In the genomic region with DNA sequence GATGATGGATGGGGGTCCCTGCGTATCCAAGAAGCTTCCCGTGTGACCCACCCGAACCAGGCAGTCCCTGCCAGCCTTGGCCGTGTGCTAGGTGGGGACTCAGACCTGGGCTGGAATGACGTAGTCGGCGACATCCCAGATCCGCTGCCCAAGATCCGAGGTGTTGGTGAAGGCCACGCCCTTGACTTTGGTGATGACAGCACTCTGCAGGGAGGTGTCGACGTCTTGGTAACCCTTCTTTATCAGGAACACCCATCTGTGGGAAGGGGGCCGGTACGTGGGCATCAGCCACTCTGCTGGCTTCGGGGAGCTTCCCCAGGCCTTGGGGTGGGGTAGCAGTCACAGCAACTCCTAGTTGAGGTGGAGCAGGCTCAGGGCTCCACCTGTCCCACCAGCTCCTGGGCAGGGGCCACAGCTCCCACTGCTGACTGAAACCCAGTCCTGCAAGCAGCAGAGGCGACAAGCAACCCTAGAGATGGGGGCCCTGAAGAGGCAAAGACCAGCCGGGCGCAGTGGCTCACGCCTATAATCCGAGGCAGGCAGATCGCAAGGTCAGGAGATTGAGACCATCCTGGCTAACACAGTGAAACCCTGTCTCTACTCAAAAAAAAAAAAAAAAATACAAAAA, we compare ENCODE assay signal across 20 cellular contexts. TPM values are rescaled to one million over a fixed set of nuclear protein-coding genes. Genes with fewer than 3 reads are reported as not detected.
DNase-seq lines count a peak whose midpoint lies in the region; ATAC-seq and TF ChIP-seq lines count a peak whose summit lies in the region.
"Had no signal": no experiment of that assay in that cellular context is flagged by ENCODE, and none has a peak within 500 bp of the region (broad histone marks: within the 10 kb centered on the region; RNA-seq: fewer than 3 reads in every experiment).

No MANE protein-coding gene starts in this region.

- no peaks in the 10 kb centered on the region for H3F3A ChIP-seq in smooth muscle cell (ENCODE audit: low read depth)

- no peaks in the 10 kb centered on the region for H3K27me3 Mint-ChIP-seq in T-helper 1 cell treated with Interleukin-12 subunit alpha and Interleukin-12 subunit beta and Interleukin-4 antibody, amounts not matched to agents 30 μg/mL and 1 μg/mL, for 36 hours (ENCODE audit: low read depth)
- no peaks in the 10 kb centered on the region for H3K27me3 Mint-ChIP-seq in stimulated activated naive B cell treated with anti-CD40 and anti-IgM and Interleukin-4, amounts not matched to agents 10 μg/mL and 1 μg/mL and 100 μg/mL, for 72 hours
- H3K27me3 Mint-ChIP-seq: activated T-helper 17 cell treated with anti-CD3 and anti-CD28 coated beads, Interleukin-2, amount 50 U/mL, for 72 hours; effector memory CD8-positive, alpha-beta T cell had no signal

- H3K9me3 Mint-ChIP-seq in T-helper 1 cell treated with Interleukin-12 subunit alpha and Interleukin-12 subunit beta and Interleukin-4 antibody, amounts not matched to agents 30 μg/mL and 1 μg/mL, for 36 hours, result no peaks in the 10 kb centered on the region
- no peaks in the 10 kb centered on the region for H3K9me3 Mint-ChIP-seq in stimulated activated naive B cell treated with anti-CD40 and anti-IgM and Interleukin-4, amounts not matched to agents 10 μg/mL and 1 μg/mL and 100 μg/mL, for 72 hours
- H3K9me3 Mint-ChIP-seq: activated T-helper 17 cell treated with anti-CD3 and anti-CD28 coated beads, Interleukin-2, amount 50 U/mL, for 72 hours; effector memory CD8-positive, alpha-beta T cell; nephron had no signal

- DNase-seq in T-helper 1 cell, result no peak
- no peak for DNase-seq in choroid plexus epithelial cell (ENCODE audit: low read depth)
- DNase-seq in stimulated activated naive B cell treated with anti-CD40 and anti-IgM and Interleukin-4, amounts not matched to agents 10 μg/mL and 1 μg/mL and 100 μg/mL, for 72 hours, result no peak
- no peak for DNase-seq in smooth muscle cell (lab: John Stamatoyannopoulos, UW; ENCODE audit: unreplicated experiment)
- DNase-seq: C1 segment of cervical spinal cord; cerebellar nuclear complex; DMS 273 treated with DMSO at 0.1 percent for 48 hours; effector memory CD8-positive, alpha-beta T cell; KBM-7; NCI-H1417; NCI-H2227 treated with DMSO at 0.1 percent for 48 hours; psoas muscle; thyroid gland had no signal

- H3K4me2 ChIP-seq in smooth muscle cell, result no peak overlapping the region

- H3K36me3 ChIP-seq in KOPT-K1 (ENCODE audit: insufficient read depth, low read length) (peaks cover 40% of the 10 kb centered on the region), smooth muscle cell (ENCODE audit: low read depth) (no peaks in the 10 kb centered on the region)
- H3K36me3 ChIP-seq: heart left ventricle, thyroid gland had no signal

- H3K9me3 ChIP-seq in KOPT-K1 (ENCODE audit: insufficient read depth, low read length, poor library complexity, severe bottlenecking) (no peaks in the 10 kb centered on the region), smooth muscle cell (replicated peaks; ENCODE audit: low read depth) (no peaks in the 10 kb centered on the region)
- H3K9me3 ChIP-seq: heart left ventricle, psoas muscle, thyroid gland had no signal

- no peak overlapping the region for H2AFZ ChIP-seq in smooth muscle cell (ENCODE audit: low read depth)

- peak overlapping the region; percentile 40 for H3K4me3 Mint-ChIP-seq in T-helper 1 cell treated with Interleukin-12 subunit alpha and Interleukin-12 subunit beta and Interleukin-4 antibody, amounts not matched to agents 30 μg/mL and 1 μg/mL, for 36 hours
- H3K4me3 Mint-ChIP-seq in stimulated activated naive B cell treated with anti-CD40 and anti-IgM and Interleukin-4, amounts not matched to agents 10 μg/mL and 1 μg/mL and 100 μg/mL, for 72 hours, result peak overlapping the region; percentile 33 to 77
- H3K4me3 Mint-ChIP-seq: activated T-helper 17 cell treated with anti-CD3 and anti-CD28 coated beads, Interleukin-2, amount 50 U/mL, for 72 hours; effector memory CD8-positive, alpha-beta T cell; nephron had no signal

- H4K20me1 ChIP-seq in smooth muscle cell (ENCODE audit: low read depth), result no peaks in the 10 kb centered on the region

- peak overlapping the region; percentile 20 for H3K27ac ChIP-seq in KOPT-K1 (ENCODE audit: low read depth, low read length, poor library complexity, severe bottlenecking)
- no peak overlapping the region for H3K27ac ChIP-seq in smooth muscle cell (ENCODE audit: low read depth)
- H3K27ac ChIP-seq: heart left ventricle, thyroid gland had no signal

- H3K27me3 ChIP-seq in smooth muscle cell (ENCODE audit: low read depth), result peaks cover 39% of the 10 kb centered on the region

- peaks cover 38% of the 10 kb centered on the region for H3K36me3 Mint-ChIP-seq in T-helper 1 cell treated with Interleukin-12 subunit alpha and Interleukin-12 subunit beta and Interleukin-4 antibody, amounts not matched to agents 30 μg/mL and 1 μg/mL, for 36 hours (ENCODE audit: low read depth)
- peaks cover 24 to 35% of the 10 kb centered on the region in 2 donors for H3K36me3 Mint-ChIP-seq in stimulated activated naive B cell treated with anti-CD40 and anti-IgM and Interleukin-4, amounts not matched to agents 10 μg/mL and 1 μg/mL and 100 μg/mL, for 72 hours

- peaks cover 35% of the 10 kb centered on the region for H3K4me1 Mint-ChIP-seq in T-helper 1 cell treated with Interleukin-12 subunit alpha and Interleukin-12 subunit beta and Interleukin-4 antibody, amounts not matched to agents 30 μg/mL and 1 μg/mL, for 36 hours (ENCODE audit: low read depth)
- peaks cover 44 to 85% of the 10 kb centered on the region in 2 donors for H3K4me1 Mint-ChIP-seq in stimulated activated naive B cell treated with anti-CD40 and anti-IgM and Interleukin-4, amounts not matched to agents 10 μg/mL and 1 μg/mL and 100 μg/mL, for 72 hours

- H3K9ac ChIP-seq in smooth muscle cell (ENCODE audit: low read depth), result no peak overlapping the region

- no peaks in the 10 kb centered on the region for H3K4me1 ChIP-seq in smooth muscle cell (ENCODE audit: low read depth)

- no peak for ATAC-seq in stimulated activated naive B cell treated with anti-CD40 and anti-IgM and Interleukin-4, amounts not matched to agents 10 μg/mL and 1 μg/mL and 100 μg/mL, for 72 hours (replicated peaks)
- ATAC-seq in HG03439 (IDR thresholded peaks at IDR 0.05; ENCODE audit: unreplicated experiment) (no peak), HG02885 (IDR thresholded peaks at IDR 0.05; ENCODE audit: poor library complexity, unreplicated experiment) (no peak)
- ATAC-seq: activated T-helper 17 cell treated with anti-CD3 and anti-CD28 coated beads, Interleukin-2, amount 50 U/mL, for 72 hours; effector memory CD8-positive, alpha-beta T cell; heart left ventricle; psoas muscle had no signal

- peak overlapping the region; percentile 72 for H3K27ac Mint-ChIP-seq in T-helper 1 cell treated with Interleukin-12 subunit alpha and Interleukin-12 subunit beta and Interleukin-4 antibody, amounts not matched to agents 30 μg/mL and 1 μg/mL, for 36 hours
- peak overlapping the region; percentile 79 for H3K27ac Mint-ChIP-seq in stimulated activated naive B cell treated with anti-CD40 and anti-IgM and Interleukin-4, amounts not matched to agents 10 μg/mL and 1 μg/mL and 100 μg/mL, for 72 hours
- H3K27ac Mint-ChIP-seq: activated T-helper 17 cell treated with anti-CD3 and anti-CD28 coated beads, Interleukin-2, amount 50 U/mL, for 72 hours; nephron had no signal

- peak; percentile 26 for TF ChIP-seq CTCF in choroid plexus epithelial cell (conservative IDR thresholded peaks at IDR 0.05; ENCODE audit: low read depth, low read length)
- TF ChIP-seq CTCF in smooth muscle cell (IDR thresholded peaks at IDR 0.05; ENCODE audit: borderline replicate concordance, insufficient read depth, poor library complexity, severe bottlenecking), result no peak

- 88% methylated on average over 21 of the region's 21 CpGs for WGBS in smooth muscle cell (ENCODE audit: low lambda C conversion rate)

- no peaks in the 10 kb centered on the region for H3K79me2 ChIP-seq in smooth muscle cell (ENCODE audit: low read depth)

- no peak overlapping the region for H3K4me3 ChIP-seq in choroid plexus epithelial cell (ENCODE audit: low read depth, low read length)
- no peak overlapping the region for H3K4me3 ChIP-seq in smooth muscle cell
- H3K4me3 ChIP-seq: heart left ventricle, psoas muscle, thyroid gland had no signal

RNA-seq across cellular contexts. Expression of a gene that starts 4.3 kb away (rescaled TPM):
- total RNA-seq in smooth muscle cell, result 0.72 TPM in 1 of 2 replicates, not detected in the other
- 0.59 TPM in 1 of 2 replicates, not detected in the other for polyA plus RNA-seq in smooth muscle cell

RNA-seq across cellular contexts. Expression of a gene that starts 23.0 kb away (rescaled TPM):
- 59.7 and 64.1 TPM in 2 replicates for total RNA-seq in smooth muscle cell
- polyA plus RNA-seq in smooth muscle cell, result 123 and 143 TPM in 2 replicates

RNA-seq across cellular contexts. Expression of a gene that starts 23.3 kb away (rescaled TPM):
- 115 and 127 TPM in 2 replicates for total RNA-seq in smooth muscle cell
- polyA plus RNA-seq in smooth muscle cell, result 248 and 295 TPM in 2 replicates

RNA-seq across cellular contexts. Expression of a gene that starts 32.0 kb away (rescaled TPM):
- 2.6 and 2.7 TPM in 2 replicates for total RNA-seq in smooth muscle cell
- 1.2 and 2.0 TPM in 2 replicates for polyA plus RNA-seq in smooth muscle cell

RNA-seq across cellular contexts. Expression of a gene that starts 55.1 kb away (rescaled TPM):
- total RNA-seq in smooth muscle cell, result 20.6 and 24.9 TPM in 2 replicates
- polyA plus RNA-seq in smooth muscle cell, result 13.7 and 15.8 TPM in 2 replicates
